Comparison of ENCODE assay signal across 8 cellular contexts in genomic region chr17:28895794-28896447, GRCh38. TPM values are rescaled to one million over a fixed set of nuclear protein-coding genes. Genes with fewer than 3 reads are reported as not detected.
DNase-seq lines count a peak whose midpoint lies in the region; ATAC-seq and TF ChIP-seq lines count a peak whose summit lies in the region.

No MANE protein-coding gene starts in this region.

- H3T11ph ChIP-seq in H9 (ENCODE audit: low read length): no peak overlapping the region

- H3K36me3 ChIP-seq in WERI-Rb-1: peaks cover 54% of the 10 kb centered on the region

- peaks cover 17 to 22% of the 10 kb centered on the region in 2 experiments for H3K4me1 Mint-ChIP-seq in H9

- no peak overlapping the region for H3K56ac ChIP-seq in H9 (ENCODE audit: insufficient read length, low read depth, low read length)

- H3K23me2 ChIP-seq in H9 (ENCODE audit: insufficient read length, low read depth, low read length, poor library complexity, severe bottlenecking): peaks cover 6% of the 10 kb centered on the region

- H4K8ac ChIP-seq in H9 (replicated peaks; ENCODE audit: insufficient read length, low read depth, low read length): no peak overlapping the region

- H2BK5ac ChIP-seq in H9 (ENCODE audit: insufficient read length, low read length): no peak overlapping the region

- no peaks in the 10 kb centered on the region; the same call in 1 of the 2 replicates for H3K27me3 Mint-ChIP-seq in H9 (ENCODE audit: low read depth)

- no peak overlapping the region for H2BK15ac ChIP-seq in H9 (ENCODE audit: low read depth, low read length)

- peak overlapping the region in 1 of 3 experiments; percentile 2; a peak in 1 of 7 replicates for H3K27ac Mint-ChIP-seq in H9

- no peak overlapping the region for H3K14ac ChIP-seq in H9 (ENCODE audit: insufficient read depth, low read length)

- peak overlapping the region; percentile 63 for H3K4me2 ChIP-seq in H9 (ENCODE audit: insufficient read depth, insufficient read length, low read length)

- H4K91ac ChIP-seq in H9 (ENCODE audit: insufficient read length, low read depth, low read length): no peak overlapping the region

- DNase-seq in H9 (no peak), WERI-Rb-1 (peak; percentile 63), foreskin keratinocyte (no peak), superior temporal gyrus (ENCODE audit: extremely low spot score) (no peak), nucleus accumbens (lab: John Stamatoyannopoulos, UW) (no peak), inferior parietal cortex (ENCODE audit: extremely low spot score) (no peak)

- H3K4me3 ChIP-seq in WERI-Rb-1 (ENCODE audit: low read depth, low read length): peak overlapping the region; percentile 96
- peak overlapping the region; percentile 56 to 85 (median 77) for H3K4me3 ChIP-seq in skin epidermis

- H3K4ac ChIP-seq in H9 (ENCODE audit: low read depth, low read length): no peak overlapping the region

- ATAC-seq in foreskin keratinocyte: no peak
- ATAC-seq in GM21717 (IDR thresholded peaks at IDR 0.05; ENCODE audit: unreplicated experiment): no peak

- H3K4me3 Mint-ChIP-seq in H9: peak overlapping the region; percentile 93 to 96

- no peak overlapping the region for H2BK20ac ChIP-seq in H9 (ENCODE audit: low read depth, low read length, poor library complexity, severe bottlenecking)

- peaks cover 28 to 37% (median 29%) of the 10 kb centered on the region in 3 experiments; a peak in 6 of 7 replicates for H3K36me3 Mint-ChIP-seq in H9 (ENCODE audit: insufficient read depth in 1 of 3, low read depth in 3 of 3)

- H3K27ac ChIP-seq in H9 (ENCODE audit: insufficient read length, low read depth, low read length): no peak overlapping the region
- peak overlapping the region; percentile 97 for H3K27ac ChIP-seq in WERI-Rb-1
- H3K27ac ChIP-seq in foreskin keratinocyte: peak overlapping the region; percentile 4
- H3K27ac ChIP-seq in skin epidermis: peak overlapping the region in 19 of 21 experiments; percentile 79 to 100 (median 95)

- TF ChIP-seq CTCF in H9 (conservative IDR thresholded peaks at IDR 0.05) (no peak), WERI-Rb-1 (IDR thresholded peaks at IDR 0.05; ENCODE audit: low read depth, low read length) (peak; percentile 9; the same call in 1 of the 2 replicates), foreskin keratinocyte (conservative IDR thresholded peaks at IDR 0.05) (no peak)

- H4K20me1 ChIP-seq in H9 (ENCODE audit: control insufficient read depth, insufficient read depth, insufficient read length): peaks cover 4% of the 10 kb centered on the region

- H3K4me1 ChIP-seq in H9 (ENCODE audit: insufficient read depth, low read length) (peaks cover 9% of the 10 kb centered on the region), foreskin keratinocyte (peaks cover 14% of the 10 kb centered on the region)

- H3K27me3 ChIP-seq in H9 (ENCODE audit: insufficient read depth, low read length) (0 out of 2 replicates have a peak, but pooled peaks cover 3% of the 10 kb centered on the region), WERI-Rb-1 (ENCODE audit: insufficient read depth, low read depth, severe bottlenecking) (no peaks in the 10 kb centered on the region), foreskin keratinocyte (no peaks in the 10 kb centered on the region)

- no peak overlapping the region for H3K23ac ChIP-seq in H9 (ENCODE audit: insufficient read length, low read depth, low read length)

- H2AFZ ChIP-seq in H9 (ENCODE audit: low read length): no peak overlapping the region

- H3K9me3 Mint-ChIP-seq in H9: no peaks in the 10 kb centered on the region

- H2BK12ac ChIP-seq in H9 (ENCODE audit: insufficient read length, low read depth, low read length): no peak overlapping the region

- no peak overlapping the region for H2BK120ac ChIP-seq in H9 (ENCODE audit: low read depth, low read length, poor library complexity, severe bottlenecking)

- H4K5ac ChIP-seq in H9 (ENCODE audit: insufficient read length, low read depth, low read length): no peak overlapping the region

- peaks cover 4% of the 10 kb centered on the region; the same call in 1 of the 2 replicates for H3K79me2 ChIP-seq in H9 (ENCODE audit: insufficient read depth, low read length)

- H3K9ac ChIP-seq in H9 (ENCODE audit: extremely low read depth, insufficient read length, low read length): peak overlapping the region; percentile 60

- no peak overlapping the region for H2AK5ac ChIP-seq in H9 (ENCODE audit: insufficient read length, low read length)

- no peaks in the 10 kb centered on the region for H3K9me3 ChIP-seq in H9 (ENCODE audit: control insufficient read depth, low read depth, low read length)
- H3K9me3 ChIP-seq in WERI-Rb-1 (ENCODE audit: severe bottlenecking): no peaks in the 10 kb centered on the region

- peaks cover 4% of the 10 kb centered on the region for H3K79me1 ChIP-seq in H9 (ENCODE audit: insufficient read depth, low read depth, low read length, poor library complexity, severe bottlenecking)

- WGBS in H9 (ENCODE audit: extremely low coverage, insufficient read length, low lambda C conversion rate): no CpG with 5 or more reads among the region's 3 CpGs

- H3K18ac ChIP-seq in H9 (ENCODE audit: insufficient read length, low read depth, low read length): no peak overlapping the region

RNA-seq across cellular contexts. Expression of gene FLOT2, which starts 1.6 kb away (rescaled TPM):
- total RNA-seq in H9 (2021): 173 and 185 TPM in 2 replicates
- 81.8 and 83.2 TPM in 2 replicates for total RNA-seq in foreskin keratinocyte
- 69.1 and 71.9 TPM in 2 replicates for polyA plus RNA-seq in foreskin keratinocyte

RNA-seq across cellular contexts. Expression of gene DHRS13, which starts 7.0 kb away (rescaled TPM):
- total RNA-seq in H9 (2021) (28.6 and 29.6 TPM in 2 replicates), foreskin keratinocyte (8.0 and 10.9 TPM in 2 replicates)
- polyA plus RNA-seq in foreskin keratinocyte: 8.0 and 11.5 TPM in 2 replicates

RNA-seq across cellular contexts. Expression of gene ERAL1, which starts 41.1 kb away (rescaled TPM):
- total RNA-seq in H9 (2021) (61.7 and 67.8 TPM in 2 replicates), foreskin keratinocyte (34.8 and 44.4 TPM in 2 replicates)
- 65.8 and 72.8 TPM in 2 replicates for polyA plus RNA-seq in foreskin keratinocyte

RNA-seq across cellular contexts. Expression of gene FAM222B, which starts 53.3 kb away (rescaled TPM):
- 76.1 and 77.1 TPM in 2 replicates for total RNA-seq in H9 (2021)
- total RNA-seq in foreskin keratinocyte: 16.3 and 17.9 TPM in 2 replicates
- 9.8 and 10.8 TPM in 2 replicates for polyA plus RNA-seq in foreskin keratinocyte

RNA-seq across cellular contexts. Expression of gene PHF12, which starts 55.4 kb away (rescaled TPM):
- total RNA-seq in H9 (2021) (62.1 and 68.5 TPM in 2 replicates), foreskin keratinocyte (19.4 and 23.5 TPM in 2 replicates)
- polyA plus RNA-seq in foreskin keratinocyte: 9.7 and 12.0 TPM in 2 replicates
